In the genomic region with DNA sequence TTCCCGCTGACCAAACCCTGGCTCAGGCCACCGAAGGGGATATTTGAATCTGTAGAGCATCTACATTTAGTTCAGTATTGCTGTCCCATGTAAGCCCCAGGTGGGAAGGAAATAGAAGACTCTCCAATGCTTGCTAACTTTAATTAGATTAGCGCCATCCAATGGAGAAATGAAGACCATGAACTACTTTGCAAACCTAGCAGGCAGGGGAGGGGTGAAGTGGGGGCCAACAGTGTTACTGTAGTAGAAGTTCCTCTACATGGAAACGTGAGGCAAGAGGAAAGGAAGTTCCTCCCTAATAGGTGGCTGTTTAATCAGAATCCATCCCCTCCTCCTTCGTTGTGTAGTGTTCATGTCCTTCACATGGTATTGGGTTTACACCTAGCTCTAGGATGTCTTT, we compare ENCODE assay signal across 18 cellular contexts. TPM values are rescaled to one million over a fixed set of nuclear protein-coding genes. Genes with fewer than 3 reads are reported as not detected.
DNase-seq lines count a peak whose midpoint lies in the region; ATAC-seq, FAIRE-seq and TF ChIP-seq lines count a peak whose summit lies in the region.
"Had no signal": no experiment of that assay in that cellular context is flagged by ENCODE, and none has a peak within 500 bp of the region (broad histone marks: within the 10 kb centered on the region; RNA-seq: fewer than 3 reads in every experiment).

No MANE protein-coding gene starts in this region.

- H3K4me3 Mint-ChIP-seq in activated B cell treated with CpG ODN at 0.5 μM for 24 hours (peak overlapping the region; percentile 15), naive B cell (peak overlapping the region in 5 of 8 donors; percentile 20 to 64 (median 45))
- H3K4me3 Mint-ChIP-seq: activated CD4-positive, alpha-beta T cell treated with anti-CD3 and anti-CD28 coated beads for 36 hours; activated naive CD4-positive, alpha-beta T cell treated with anti-CD3 and anti-CD28 coated beads for 36 hours; CD8-positive, alpha-beta T cell had no signal

- in situ Hi-C loops in GM13977 (cut with MboI; ENCODE audit: low pct_unique_long_range_greater_than_20kb, low sequenced_read_pairs, unreplicated experiment) (no loop called here), KBM-7 (cut with MboI; ENCODE audit: low pct_unique_long_range_greater_than_20kb, low sequenced_read_pairs) (no loop called here)

- ATAC-seq in activated B cell treated with CpG ODN at 0.5 μM for 24 hours (ENCODE audit: low read depth) (no peak), naive B cell (ENCODE audit: low read depth in 2 of 2) (no peak)
- ATAC-seq in activated CD4-positive, CD25-positive, alpha-beta regulatory T cell treated with anti-CD3 and anti-CD28 coated beads, Interleukin-2, amount 50 U/mL, for 24 hours, result no peak
- ATAC-seq: activated CD4-positive, alpha-beta T cell treated with anti-CD3 and anti-CD28 coated beads for 36 hours; CD8-positive, alpha-beta T cell had no signal

- POLR2A ChIA-PET in activated B cell treated with CpG ODN at 0.5 μM for 24 hours (lab: Charles Lee), result interaction anchor here (1.2 to 7.8 kb wide), 2 partner anchors 10 to 296 kb away, joined by 3 to 116 read pairs; a partner anchor contains a TSS

- no peak for TF ChIP-seq POLR2A in H54 (IDR thresholded peaks at IDR 0.05; ENCODE audit: low read depth, low read length)

- CTCF ChIA-PET in activated B cell treated with CpG ODN at 0.5 μM for 24 hours (lab: Charles Lee), result interaction anchor here (1.4 kb wide), 1 partner anchor 195 kb away, joined by 3 read pairs; no protein-coding TSS in a partner anchor

- FAIRE-seq in H54 (lab: Jason Lieb, UNC), result no peak

- H3K9me3 Mint-ChIP-seq in activated B cell treated with CpG ODN at 0.5 μM for 24 hours (no peaks in the 10 kb centered on the region), naive B cell (peaks cover 0 to 9% (median 0%) of the 10 kb centered on the region in 7 donors)
- H3K9me3 Mint-ChIP-seq: activated naive CD4-positive, alpha-beta T cell treated with anti-CD3 and anti-CD28 coated beads for 36 hours; CD8-positive, alpha-beta T cell had no signal

- H3K27ac Mint-ChIP-seq in activated B cell treated with CpG ODN at 0.5 μM for 24 hours (peak overlapping the region; percentile 87), naive B cell (peak overlapping the region in 2 of 6 donors; percentile 80 to 88)
- H3K27ac Mint-ChIP-seq: activated CD4-positive, alpha-beta T cell treated with anti-CD3 and anti-CD28 coated beads for 36 hours; activated naive CD4-positive, alpha-beta T cell treated with anti-CD3 and anti-CD28 coated beads for 36 hours; CD8-positive, alpha-beta T cell had no signal

- intact Hi-C loops in activated B cell treated with CpG ODN at 0.5 μM for 24 hours (cut with micrococcal nuclease), result loop anchor here (5.0 kb wide), 1 partner anchor 287 kb away; no protein-coding TSS in a partner anchor

- H3K4me1 Mint-ChIP-seq in activated B cell treated with CpG ODN at 0.5 μM for 24 hours, result peaks cover 72% of the 10 kb centered on the region
- peaks cover 40 to 75% (median 43%) of the 10 kb centered on the region in 3 donors for H3K4me1 Mint-ChIP-seq in naive B cell
- H3K4me1 Mint-ChIP-seq: activated CD4-positive, alpha-beta T cell treated with anti-CD3 and anti-CD28 coated beads for 36 hours had no signal

- H3K36me3 Mint-ChIP-seq in activated B cell treated with CpG ODN at 0.5 μM for 24 hours (ENCODE audit: low read depth), result peaks cover under 1% of the 10 kb centered on the region
- no peaks in the 10 kb centered on the region for H3K36me3 Mint-ChIP-seq in naive B cell
- H3K36me3 Mint-ChIP-seq: CD8-positive, alpha-beta T cell had no signal

- DNase-seq in GM13977 (ENCODE audit: low spot score) (no peak), KBM-7 (peak; percentile 15), activated B cell treated with CpG ODN at 0.5 μM for 24 hours (no peak), naive B cell (no peak), GM03348 (ENCODE audit: low spot score) (no peak), H54 (ENCODE audit: insufficient read length, low spot score) (no peak)
- DNase-seq: activated CD4-positive, alpha-beta T cell treated with anti-CD3 and anti-CD28 coated beads for 36 hours; activated naive CD4-positive, alpha-beta T cell treated with anti-CD3 and anti-CD28 coated beads for 36 hours; activated T-cell treated with anti-CD3 and anti-CD28 coated beads, Interleukin-2, amount 50 U/mL, for 48 hours; amniotic stem cell; CD8-positive, alpha-beta T cell; kidney glomerular epithelial cell; MM.1S; NCI-H1436 treated with DMSO at 0.1 percent for 48 hours; NCI-H524; SW 1271; uterus had no signal

- TF ChIP-seq CTCF in GM13977 (IDR thresholded peaks at IDR 0.05; ENCODE audit: extremely low read depth, insufficient read depth, missing control alignments) (peak; percentile 8), activated B cell treated with CpG ODN at 0.5 μM for 24 hours (IDR thresholded peaks at IDR 0.05) (no peak)

- H3K27me3 Mint-ChIP-seq in activated B cell treated with CpG ODN at 0.5 μM for 24 hours (no peaks in the 10 kb centered on the region), naive B cell (no peaks in the 10 kb centered on the region)

RNA-seq across cellular contexts. Expression of a gene that starts 9.3 kb away (rescaled TPM):
- total RNA-seq in activated B cell treated with CpG ODN at 0.5 μM for 24 hours, result 56.9 and 64.1 TPM in 2 replicates
- polyA plus RNA-seq in naive B cell (ENCODE audit: low read depth in 6 of 6), result 10 to 100 TPM; 13.4 to 41.8 (median 30.5) TPM

RNA-seq across cellular contexts. Expression of a gene that starts 59.2 kb away (rescaled TPM):
- 0.91 and 2.0 TPM in 2 replicates for total RNA-seq in activated B cell treated with CpG ODN at 0.5 μM for 24 hours
- polyA plus RNA-seq in naive B cell (ENCODE audit: low read depth in 6 of 6), result 1 to 10 TPM in 4 of 6 donors, under 1 TPM in 2; 0.50 to 2.7 (median 1.3) TPM
